In the genomic region with DNA sequence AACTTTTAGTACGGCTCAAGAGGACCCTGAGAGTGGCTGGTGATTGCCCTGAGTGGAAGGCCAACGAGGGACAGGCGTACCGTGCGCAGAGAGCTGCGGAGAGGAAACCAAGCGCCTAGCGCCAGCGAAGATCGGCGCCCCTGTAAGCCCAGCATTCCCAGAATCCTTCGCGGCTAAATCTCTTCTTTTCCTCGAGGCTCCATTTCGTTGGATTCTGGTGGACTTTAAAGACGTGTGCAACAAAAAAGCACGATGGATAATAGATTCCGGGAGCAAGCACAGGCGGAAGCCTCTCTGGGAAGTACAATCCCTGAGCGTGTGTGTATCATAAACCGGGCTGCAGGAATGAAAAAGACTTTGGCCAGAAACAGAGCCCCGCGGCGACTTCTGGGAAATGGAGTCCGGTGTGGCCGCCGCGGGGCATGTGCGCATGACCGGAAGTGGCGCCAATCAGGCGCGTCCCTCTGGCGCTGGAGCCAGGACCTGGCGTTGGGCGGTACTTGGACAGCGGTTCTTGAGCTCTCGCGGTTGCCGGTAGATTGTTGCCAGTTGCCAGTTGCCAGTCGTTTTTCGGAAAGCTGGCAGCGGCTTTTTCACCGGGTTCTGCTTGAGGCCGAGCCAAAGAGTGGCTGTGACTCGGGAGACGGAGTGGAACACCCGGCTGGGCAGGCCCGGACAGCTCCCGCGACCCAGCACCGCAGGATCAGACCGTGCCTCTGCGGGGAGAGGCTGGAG, we compare ENCODE assay signal across 8 cellular contexts. TPM values are rescaled to one million over a fixed set of nuclear protein-coding genes. Genes with fewer than 3 reads are reported as not detected.
DNase-seq lines count a peak whose midpoint lies in the region; ATAC-seq and TF ChIP-seq lines count a peak whose summit lies in the region.

A gene (plus strand): TSS at position 449 of the 735 bp plus-strand sequence. CDS start 406 bp downstream, outside the sequence.

- H3K4me3 ChIP-seq in DND-41 (ENCODE audit: low read depth in 1 of 2, low read length in 2 of 2) (peak within 1 kb of the TSS; percentile 45 to 89), GM23248 (peak within 1 kb of the TSS; percentile 91), Karpas-422 (ENCODE audit: low read length) (peak within 1 kb of the TSS; percentile 90), Peyer's patch (peak within 1 kb of the TSS; percentile 64 to 84 (median 73)), esophagus muscularis mucosa (peak within 1 kb of the TSS; percentile 70 to 90 (median 73)), muscle layer of colon (ENCODE audit: low read depth in 1 of 2, low read length in 2 of 2) (peak within 1 kb of the TSS; percentile 93)

- peak within 1 kb of the TSS; percentile 71 for H3K9ac ChIP-seq in DND-41 (ENCODE audit: low read depth, low read length)
- H3K9ac ChIP-seq in GM23248 = peak within 1 kb of the TSS; percentile 88
- peak within 1 kb of the TSS; percentile 91 for H3K9ac ChIP-seq in Karpas-422 (ENCODE audit: low read length)
- peak within 1 kb of the TSS; percentile 69 for H3K9ac ChIP-seq in muscle layer of colon (ENCODE audit: low read length)

- H3K9me3 ChIP-seq in DND-41 (ENCODE audit: insufficient read depth, low read length, severe bottlenecking) (no peaks in the 10 kb centered on the region), GM23248 (ENCODE audit: low read depth) (no peaks in the 10 kb centered on the region), Karpas-422 (ENCODE audit: low read length) (no peaks in the 10 kb centered on the region), Peyer's patch (no peaks in the 10 kb centered on the region), esophagus muscularis mucosa (no peaks in the 10 kb centered on the region), muscle layer of colon (ENCODE audit: low read length) (no peaks in the 10 kb centered on the region)

- peaks cover 31% of the 10 kb centered on the region for H3K4me1 ChIP-seq in DND-41 (ENCODE audit: insufficient read depth, low read length)
- H3K4me1 ChIP-seq in GM23248 (ENCODE audit: insufficient read depth) = peaks cover 11% of the 10 kb centered on the region
- H3K4me1 ChIP-seq in Karpas-422 (ENCODE audit: low read length) = peaks cover 21% of the 10 kb centered on the region
- H3K4me1 ChIP-seq in Peyer's patch = peaks cover 0 to 33% (median 9%) of the 10 kb centered on the region in 4 donors
- H3K4me1 ChIP-seq in esophagus muscularis mucosa = peaks cover 30 to 55% (median 42%) of the 10 kb centered on the region in 4 donors
- H3K4me1 ChIP-seq in muscle layer of colon (ENCODE audit: insufficient read depth, low read length) = peaks cover 36% of the 10 kb centered on the region

- no peaks in the 10 kb centered on the region for H3K27me3 Mint-ChIP-seq in activated T-cell treated with anti-CD3 and anti-CD28 coated beads, Interleukin-2, amount 50 U/mL, for 4 hours (ENCODE audit: low read depth)

- H3K36me3 ChIP-seq in DND-41 (ENCODE audit: insufficient read depth, low read length) (peaks cover 7% of the 10 kb centered on the region; the same call in 1 of the 2 replicates), GM23248 (ENCODE audit: low read depth) (peaks cover 6% of the 10 kb centered on the region; the same call in 1 of the 2 replicates), Karpas-422 (ENCODE audit: insufficient read depth, low read length) (peaks cover 4% of the 10 kb centered on the region; the same call in 1 of the 2 replicates), Peyer's patch (peaks cover 0 to 8% (median 0%) of the 10 kb centered on the region in 3 donors), esophagus muscularis mucosa (peaks cover 7 to 11% (median 9%) of the 10 kb centered on the region in 4 donors), muscle layer of colon (ENCODE audit: insufficient read depth, low read length) (peaks cover 9% of the 10 kb centered on the region)

- WGBS in GM23248 (ENCODE audit: low coverage in 1 of 2, low lambda C conversion rate in 2 of 2, missing lambda C conversion rate in 2 of 2), 2 experiments = 1 to 2% methylated on average over 54 of the region's 54 CpGs
- 2% methylated on average over 49 of the region's 54 CpGs for WGBS in esophagus muscularis mucosa

- H2AFZ ChIP-seq in DND-41 (ENCODE audit: low read depth, low read length) (peak within 1 kb of the TSS; percentile 89), GM23248 (peak within 1 kb of the TSS; percentile 100), Karpas-422 (ENCODE audit: low read length) (peak within 1 kb of the TSS; percentile 80)

- no peaks in the 10 kb centered on the region for H3K9me3 Mint-ChIP-seq in activated T-cell treated with anti-CD3 and anti-CD28 coated beads, Interleukin-2, amount 50 U/mL, for 4 hours

- peaks cover 53% of the 10 kb centered on the region for H3K4me1 Mint-ChIP-seq in activated T-cell treated with anti-CD3 and anti-CD28 coated beads, Interleukin-2, amount 50 U/mL, for 4 hours (ENCODE audit: low read depth)

- peaks cover 42% of the 10 kb centered on the region for H3K79me2 ChIP-seq in DND-41 (ENCODE audit: insufficient read depth, low read length)
- H3K79me2 ChIP-seq in GM23248 (ENCODE audit: insufficient read depth) = peaks cover 61% of the 10 kb centered on the region
- peaks cover 58% of the 10 kb centered on the region for H3K79me2 ChIP-seq in Karpas-422 (ENCODE audit: low read length)

- no peaks in the 10 kb centered on the region for H3F3A ChIP-seq in GM23248 (ENCODE audit: insufficient read depth)

- peaks cover 2% of the 10 kb centered on the region; the same call in 1 of the 2 replicates for H4K20me1 ChIP-seq in DND-41 (ENCODE audit: insufficient read depth, low read length)
- H4K20me1 ChIP-seq in GM23248 (ENCODE audit: insufficient read depth) = no peaks in the 10 kb centered on the region
- no peaks in the 10 kb centered on the region for H4K20me1 ChIP-seq in Karpas-422 (ENCODE audit: insufficient read depth, low read depth, low read length)

- TF ChIP-seq POLR2A in Peyer's patch (IDR thresholded peaks at IDR 0.05) (peak; percentile 73 to 74), esophagus muscularis mucosa (IDR thresholded peaks at IDR 0.05; ENCODE audit: low read depth) (no peak)

- TF ChIP-seq CTCF in DND-41 (IDR thresholded peaks at IDR 0.05; ENCODE audit: borderline replicate concordance, extremely low read depth, low read length, poor library complexity, severe bottlenecking) (no peak), Peyer's patch (IDR thresholded peaks at IDR 0.05) (peak in 2 of 6 experiments; percentile 3 to 26), esophagus muscularis mucosa (IDR thresholded peaks at IDR 0.05) (peak in 1 of 3 experiments; percentile 29)

- peak within 1 kb of the TSS; percentile 92 for H3K4me2 ChIP-seq in DND-41 (ENCODE audit: insufficient read depth, low read length)
- peak within 1 kb of the TSS; percentile 98 for H3K4me2 ChIP-seq in GM23248 (ENCODE audit: unreplicated experiment)
- H3K4me2 ChIP-seq in Karpas-422 (ENCODE audit: low read depth, low read length, poor library complexity, severe bottlenecking) = peak within 1 kb of the TSS; percentile 99

- H3K27ac ChIP-seq in DND-41 (ENCODE audit: low read length) (peak within 1 kb of the TSS; percentile 81), GM23248 (peak within 1 kb of the TSS; percentile 75), Karpas-422 (ENCODE audit: low read length) (peak within 1 kb of the TSS; percentile 50), Peyer's patch (peak within 1 kb of the TSS; percentile 76 to 90 (median 84)), esophagus muscularis mucosa (replicated peaks in 1 of 4) (peak within 1 kb of the TSS; percentile 83 to 94 (median 86)), muscle layer of colon (ENCODE audit: low read depth, low read length) (peak within 1 kb of the TSS; percentile 64)

- TF ChIP-seq EP300 in esophagus muscularis mucosa (IDR thresholded peaks at IDR 0.05) = no peak

- no peaks in the 10 kb centered on the region for H3K9me2 ChIP-seq in GM23248 (ENCODE audit: insufficient read depth)
- no peaks in the 10 kb centered on the region for H3K9me2 ChIP-seq in Karpas-422 (replicated peaks; ENCODE audit: insufficient read depth, low read length)

- peak; percentile 89 for ATAC-seq in DND-41 (ENCODE audit: insufficient read depth, low read depth)
- peak; percentile 80 to 87 for ATAC-seq in activated T-cell treated with anti-CD3 and anti-CD28 coated beads, Interleukin-2, amount 50 U/mL, for 4 hours

- peak within 1 kb of the TSS; percentile 99 for H3K4me3 Mint-ChIP-seq in activated T-cell treated with anti-CD3 and anti-CD28 coated beads, Interleukin-2, amount 50 U/mL, for 4 hours

- intact Hi-C loops in esophagus muscularis mucosa (cut with DNase I) = no loop called here

- H3K36me3 Mint-ChIP-seq in activated T-cell treated with anti-CD3 and anti-CD28 coated beads, Interleukin-2, amount 50 U/mL, for 4 hours (ENCODE audit: insufficient read depth) = peaks cover 6% of the 10 kb centered on the region

- in situ Hi-C loops in GM23248 (cut with MboI) = no loop called here

- peak; percentile 88 for DNase-seq in DND-41
- peak; percentile 96 for DNase-seq in GM23248
- peak; percentile 96 for DNase-seq in Karpas-422
- DNase-seq in Peyer's patch = peak; percentile 89 to 97 (median 96)
- peak; percentile 81 for DNase-seq in activated T-cell treated with anti-CD3 and anti-CD28 coated beads, Interleukin-2, amount 50 U/mL, for 4 hours
- peak; percentile 98 for DNase-seq in esophagus muscularis mucosa (ENCODE audit: extremely low spot score)
- DNase-seq in stimulated activated CD8-positive, alpha-beta memory T cell treated with anti-CD3 and anti-CD28 coated beads, Interleukin-4, amount 100 ng/mL, for 48 hours = peak; percentile 95

- H3K27me3 ChIP-seq in DND-41 (ENCODE audit: insufficient read depth, low read length, poor library complexity) = no peaks in the 10 kb centered on the region
- H3K27me3 ChIP-seq in GM23248 (replicated peaks; ENCODE audit: insufficient read depth) = no peaks in the 10 kb centered on the region
- no peaks in the 10 kb centered on the region for H3K27me3 ChIP-seq in Karpas-422 (ENCODE audit: low read length)
- H3K27me3 ChIP-seq in Peyer's patch = no peaks in the 10 kb centered on the region
- H3K27me3 ChIP-seq in esophagus muscularis mucosa = no peaks in the 10 kb centered on the region
- H3K27me3 ChIP-seq in muscle layer of colon (ENCODE audit: control insufficient read depth in 1 of 2, insufficient read depth in 2 of 2, low read length in 2 of 2) = no peaks in the 10 kb centered on the region

RNA-seq across cellular contexts. Expression of the gene that starts here (rescaled TPM):
- 3.4 and 6.9 TPM in 2 replicates for total RNA-seq in GM23248 (2014; rRNA removed; shearing (Covaris generic))
- polyA plus RNA-seq in GM23248 (2016; fragmentation: Nextera tagmentation; extraction: Ambion mirVana) = 4.2 and 4.4 TPM in 2 replicates
- total RNA-seq in Karpas-422 (2014; rRNA removed; shearing (Covaris generic); ENCODE audit: low replicate concordance) = 8.1 and 10.5 TPM in 2 replicates
- total RNA-seq in Peyer's patch (10 to 100 TPM; 12.7 to 47.9 (median 14.4) TPM), esophagus muscularis mucosa (10 to 100 TPM in 3 of 4 donors, 1 to 10 TPM in 1; 8.3 to 12.8 (median 11.2) TPM)
- total RNA-seq in activated T-cell treated with anti-CD3 and anti-CD28 coated beads, Interleukin-2, amount 50 U/mL, for 4 hours = 10 to 100 TPM in 2 of 3 donors, 1 to 10 TPM in 1; 9.0 to 14.0 (median 13.6) TPM

Comparison
In these comparisons a context has a peak if more than half of its experiments do, and no peak if none do; other contexts are left out.
1. Peak in every context shown above with its lines: DNase-seq, ATAC-seq, H3K4me3 ChIP-seq and H3K27ac ChIP-seq.